Comparison of ENCODE assay signal across 8 cellular contexts in the genomic region with DNA sequence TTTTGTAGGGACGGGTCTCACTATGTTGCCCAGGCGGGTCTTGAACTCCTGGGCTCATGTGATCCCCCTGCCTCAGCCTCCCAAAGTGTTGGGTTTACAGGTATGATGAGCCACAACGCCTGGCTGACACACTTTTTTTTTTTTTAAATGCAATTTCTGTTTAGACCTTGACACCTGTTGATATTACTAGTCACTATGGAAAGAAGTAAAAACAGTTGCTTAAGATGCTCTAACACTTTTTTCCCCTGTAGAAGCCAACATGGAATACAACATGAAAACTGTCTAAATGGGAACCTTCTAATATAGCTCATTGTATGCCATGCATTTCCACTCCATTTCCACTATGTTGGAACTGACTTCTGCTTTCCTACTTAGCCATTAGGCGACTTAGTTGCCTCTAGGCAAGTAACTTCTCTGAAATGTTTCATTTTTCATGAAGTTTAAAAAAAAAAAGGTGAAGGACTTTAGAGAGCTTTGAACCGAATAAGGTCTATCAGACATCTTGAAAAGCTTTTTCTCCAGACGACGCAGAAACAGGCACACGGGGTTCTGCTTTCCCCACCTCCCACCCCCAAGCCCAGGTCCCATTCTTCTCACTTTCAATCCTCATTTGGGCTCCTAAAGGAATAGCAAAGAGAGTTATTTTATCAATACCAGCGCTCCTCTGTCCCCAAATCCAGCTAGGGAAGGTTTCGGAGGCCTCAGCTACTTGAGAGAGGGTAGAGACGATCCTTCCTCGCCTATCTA. TPM values are rescaled to one million over a fixed set of nuclear protein-coding genes. Genes with fewer than 3 reads are reported as not detected.
DNase-seq lines count a peak whose midpoint lies in the region; TF ChIP-seq lines count a peak whose summit lies in the region.

No MANE protein-coding gene starts in this region.

- peak overlapping the region; percentile 99 for H3K27ac Mint-ChIP-seq in activated naive CD4-positive, alpha-beta T cell treated with anti-CD3 and anti-CD28 coated beads, Interleukin-2, amount 10 ng/mL, durations not matched to agents 7 days and 5 days
- H3K27ac Mint-ChIP-seq in IgD-negative memory B cell = peak overlapping the region; percentile 96 to 99 (median 97)
- H3K27ac Mint-ChIP-seq in activated naive CD8-positive, alpha-beta T cell = peak overlapping the region; percentile 98

- H3K27me3 Mint-ChIP-seq in activated naive CD4-positive, alpha-beta T cell treated with anti-CD3 and anti-CD28 coated beads, Interleukin-2, amount 10 ng/mL, durations not matched to agents 7 days and 5 days = no peaks in the 10 kb centered on the region
- no peaks in the 10 kb centered on the region for H3K27me3 Mint-ChIP-seq in IgD-negative memory B cell
- no peaks in the 10 kb centered on the region for H3K27me3 Mint-ChIP-seq in activated naive CD8-positive, alpha-beta T cell

- H3K9me3 ChIP-seq in iPS DF 6.9 (ENCODE audit: control insufficient read depth, insufficient read depth, low read length) (no peaks in the 10 kb centered on the region), smooth muscle cell (replicated peaks; ENCODE audit: low read depth) (no peaks in the 10 kb centered on the region)

- no peaks in the 10 kb centered on the region for H3K27me3 ChIP-seq in iPS DF 6.9 (ENCODE audit: control insufficient read depth, insufficient read depth, low read length)
- no peaks in the 10 kb centered on the region for H3K27me3 ChIP-seq in smooth muscle cell (ENCODE audit: low read depth)

- H3K9ac ChIP-seq in smooth muscle cell (ENCODE audit: low read depth) = peak overlapping the region; percentile 93

- CTCF ChIA-PET in activated naive CD4-positive, alpha-beta T cell treated with anti-CD3 and anti-CD28 coated beads, Interleukin-2, amount 10 ng/mL, durations not matched to agents 7 days and 5 days (lab: Charles Lee) = interaction anchor here (0.6 to 2.2 kb wide), 4 partner anchors 41 to 334 kb away, joined by 3 to 16 read pairs (median 4); no protein-coding TSS in a partner anchor

- WGBS in iPS DF 6.9 (ENCODE audit: insufficient coverage, insufficient read length) = no CpG with 5 or more reads among the region's 12 CpGs
- 22% methylated on average over 12 of the region's 12 CpGs for WGBS in smooth muscle cell (ENCODE audit: low lambda C conversion rate)

- H2AFZ ChIP-seq in smooth muscle cell (ENCODE audit: low read depth) = peak overlapping the region; percentile 86

- H4K20me1 ChIP-seq in smooth muscle cell (ENCODE audit: low read depth) = peaks cover 37% of the 10 kb centered on the region

- peaks cover 29% of the 10 kb centered on the region for H3K36me3 Mint-ChIP-seq in activated naive CD4-positive, alpha-beta T cell treated with anti-CD3 and anti-CD28 coated beads, Interleukin-2, amount 10 ng/mL, durations not matched to agents 7 days and 5 days
- H3K36me3 Mint-ChIP-seq in IgD-negative memory B cell = no peaks in the 10 kb centered on the region
- H3K36me3 Mint-ChIP-seq in activated naive CD8-positive, alpha-beta T cell = peaks cover 6% of the 10 kb centered on the region

- H3K4me3 Mint-ChIP-seq in activated naive CD4-positive, alpha-beta T cell treated with anti-CD3 and anti-CD28 coated beads, Interleukin-2, amount 10 ng/mL, durations not matched to agents 7 days and 5 days = peak overlapping the region; percentile 94
- peak overlapping the region; percentile 95 to 100 (median 99) for H3K4me3 Mint-ChIP-seq in IgD-negative memory B cell
- H3K4me3 Mint-ChIP-seq in activated naive CD8-positive, alpha-beta T cell = peak overlapping the region; percentile 95

- H3K4me1 ChIP-seq in iPS DF 6.9 (ENCODE audit: control insufficient read depth, insufficient read depth, low read length) = peaks cover 5% of the 10 kb centered on the region; the same call in 1 of the 2 replicates
- H3K4me1 ChIP-seq in smooth muscle cell (ENCODE audit: low read depth) = peaks cover 23% of the 10 kb centered on the region

- H3K79me2 ChIP-seq in smooth muscle cell (ENCODE audit: low read depth) = peaks cover 48% of the 10 kb centered on the region

- H3K4me3 ChIP-seq in iPS DF 6.9 (ENCODE audit: low read length) (peak overlapping the region; percentile 74), smooth muscle cell (peak overlapping the region; percentile 97)

- no peaks in the 10 kb centered on the region for H3F3A ChIP-seq in smooth muscle cell (ENCODE audit: low read depth)

- H3K36me3 ChIP-seq in iPS DF 6.9 (ENCODE audit: control insufficient read depth, insufficient read depth, low read length) (no peaks in the 10 kb centered on the region), smooth muscle cell (ENCODE audit: low read depth) (no peaks in the 10 kb centered on the region)

- H3K27ac ChIP-seq in iPS DF 6.9 (ENCODE audit: low read length) (peak overlapping the region; percentile 22), smooth muscle cell (ENCODE audit: low read depth) (peak overlapping the region; percentile 90)

- TF ChIP-seq CTCF in smooth muscle cell (IDR thresholded peaks at IDR 0.05; ENCODE audit: borderline replicate concordance, insufficient read depth, poor library complexity, severe bottlenecking) = no peak

- no peaks in the 10 kb centered on the region for H3K9me3 Mint-ChIP-seq in activated naive CD4-positive, alpha-beta T cell treated with anti-CD3 and anti-CD28 coated beads, Interleukin-2, amount 10 ng/mL, durations not matched to agents 7 days and 5 days
- no peaks in the 10 kb centered on the region for H3K9me3 Mint-ChIP-seq in IgD-negative memory B cell
- H3K9me3 Mint-ChIP-seq in activated naive CD8-positive, alpha-beta T cell (ENCODE audit: low read depth) = no peaks in the 10 kb centered on the region

- no peak for DNase-seq in activated naive CD4-positive, alpha-beta T cell treated with anti-CD3 and anti-CD28 coated beads, Interleukin-2, amount 10 ng/mL, durations not matched to agents 7 days and 5 days
- DNase-seq in activated naive CD4-positive, alpha-beta T cell treated with Interleukin-2 at 50 U/mL for 16 hours = no peak
- DNase-seq in iPS DF 6.9 (ENCODE audit: low read depth, low spot score) (no peak), smooth muscle cell (lab: John Stamatoyannopoulos, UW; ENCODE audit: unreplicated experiment) (no peak), C1 segment of cervical spinal cord (lab: John Stamatoyannopoulos, UW) (no peak), amniotic stem cell (lab: John Stamatoyannopoulos, UW) (no peak)

- H3K4me1 Mint-ChIP-seq in activated naive CD4-positive, alpha-beta T cell treated with anti-CD3 and anti-CD28 coated beads, Interleukin-2, amount 10 ng/mL, durations not matched to agents 7 days and 5 days = peaks cover 15% of the 10 kb centered on the region
- peaks cover 30 to 40% (median 33%) of the 10 kb centered on the region in 3 donors for H3K4me1 Mint-ChIP-seq in IgD-negative memory B cell
- H3K4me1 Mint-ChIP-seq in activated naive CD8-positive, alpha-beta T cell (ENCODE audit: low read depth) = peaks cover 31% of the 10 kb centered on the region

- H3K4me2 ChIP-seq in smooth muscle cell = peak overlapping the region; percentile 89

RNA-seq across cellular contexts. Expression of gene DR1, which starts 0.6 kb away (rescaled TPM):
- polyA plus RNA-seq in IgD-negative memory B cell (69.4 TPM), smooth muscle cell (33.8 and 37.3 TPM in 2 replicates)
- 55.5 and 63.4 TPM in 2 replicates for total RNA-seq in smooth muscle cell
